Comparison of ENCODE assay signal across 31 cellular contexts in genomic region chr20:17697171-17697570, GRCh38. TPM values are rescaled to one million over a fixed set of nuclear protein-coding genes. Genes with fewer than 3 reads are reported as not detected.
"Had no signal": no experiment of that assay in that cellular context is flagged by ENCODE, and none has a peak within 500 bp of the region (broad histone marks: within the 10 kb centered on the region; RNA-seq: fewer than 3 reads in every experiment).

No MANE protein-coding gene starts in this region.

- H3K27ac ChIP-seq: colonic mucosa, epithelial cell of prostate, esophagus squamous epithelium, gastrocnemius medialis, heart right ventricle, left lung, lower lobe of right lung had no signal

- ATAC-seq: effector memory CD8-positive, alpha-beta T cell; esophagus mucosa; gastrocnemius medialis; heart right ventricle; left cardiac atrium; left lung; left ventricle myocardium superior; lower lobe of right lung; mucosa of descending colon had no signal

- H3K27me3 ChIP-seq: colonic mucosa, esophagus squamous epithelium, gastrocnemius medialis, left lung had no signal

- H3K9me3 ChIP-seq: colonic mucosa, esophagus squamous epithelium, gastrocnemius medialis, left lung, lower lobe of right lung had no signal

- H3K4me1 ChIP-seq: colonic mucosa, gastrocnemius medialis, heart right ventricle, left lung, lower lobe of right lung had no signal

- H3K36me3 ChIP-seq: colonic mucosa, esophagus squamous epithelium, gastrocnemius medialis, heart right ventricle, left lung, lower lobe of right lung had no signal

- H3K4me3 ChIP-seq: colonic mucosa, esophagus squamous epithelium, gastrocnemius medialis, heart right ventricle, left lung, lower lobe of right lung, mucosa of descending colon had no signal

- DNase-seq: colonic mucosa; cortex of kidney; effector CD8-positive, alpha-beta T cell; effector memory CD8-positive, alpha-beta T cell; endodermal cell; erythroblast; esophagus squamous epithelium; foreskin fibroblast; foreskin melanocyte; gastrocnemius medialis; glutamatergic neuron; head of caudate nucleus; heart right ventricle; hippocampal formation; left cardiac atrium; left lung; left ventricle myocardium superior; lower lobe of right lung; mesenchymal stem cell; mucosa of descending colon; naive B cell had no signal

RNA-seq across cellular contexts. Expression of gene BANF2, which starts 2.6 kb away (rescaled TPM):
- total RNA-seq: colonic mucosa, dermis microvascular lymphatic vessel endothelial cell, endodermal cell, esophagus mucosa, esophagus squamous epithelium, gastrocnemius medialis, glomerular endothelial cell, heart right ventricle, kidney epithelial cell, left cardiac atrium, left lung, left ventricle myocardium superior, lower leg skin, lower lobe of right lung, lung microvascular endothelial cell, mesenteric fat pad, mesothelial cell of epicardium, mucosa of descending colon, myocyte had no signal
